Comparison of ENCODE assay signal across 29 cellular contexts in the genomic region with DNA sequence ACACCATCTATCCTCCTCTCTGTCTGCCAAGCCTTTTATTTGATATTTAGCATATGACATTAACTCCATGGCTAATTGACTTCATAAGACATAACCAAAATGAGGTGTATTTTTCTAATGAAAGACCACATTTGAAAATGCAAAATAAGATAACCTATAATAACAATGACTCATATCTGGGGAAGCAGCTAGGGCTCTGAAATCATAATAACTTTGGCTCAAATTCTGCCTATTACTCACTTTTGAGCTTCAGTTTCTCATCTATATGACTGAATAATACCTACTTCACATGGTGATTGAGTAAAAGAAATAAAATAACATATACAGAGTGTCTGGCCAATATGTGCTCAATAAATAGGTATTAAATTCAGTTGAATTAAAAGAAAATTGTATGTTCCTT.
DNase-seq lines count a peak whose midpoint lies in the region; ATAC-seq, FAIRE-seq and TF ChIP-seq lines count a peak whose summit lies in the region.
"Had no signal": no experiment of that assay in that cellular context is flagged by ENCODE, and none has a peak within 500 bp of the region (broad histone marks: within the 10 kb centered on the region; RNA-seq: fewer than 3 reads in every experiment).

No MANE protein-coding gene starts in this region.

- peaks cover 9% of the 10 kb centered on the region for H3K4me1 Mint-ChIP-seq in astrocyte (ENCODE audit: low read depth, unreplicated experiment)
- H3K4me1 Mint-ChIP-seq: activated CD4-positive, alpha-beta T cell treated with anti-CD3 and anti-CD28 coated beads, Interleukin-2, amount 10 ng/mL, durations not matched to agents 24 days and 14 days; activated naive CD4-positive, alpha-beta T cell treated with anti-CD3 and anti-CD28 coated beads, Interleukin-2, amount 50 U/mL, for 24 hours; naive thymus-derived CD4-positive, alpha-beta T cell had no signal

- no peak overlapping the region for H3K27ac Mint-ChIP-seq in astrocyte (ENCODE audit: unreplicated experiment)
- H3K27ac Mint-ChIP-seq: activated CD4-positive, alpha-beta T cell treated with anti-CD3 and anti-CD28 coated beads, Interleukin-2, amount 10 ng/mL, durations not matched to agents 24 days and 14 days; activated naive CD4-positive, alpha-beta T cell treated with anti-CD3 and anti-CD28 coated beads, Interleukin-2, amount 50 U/mL, for 24 hours; CD8-positive, alpha-beta T cell; naive thymus-derived CD4-positive, alpha-beta T cell had no signal

- no peaks in the 10 kb centered on the region for H3K36me3 Mint-ChIP-seq in astrocyte (ENCODE audit: low read depth, unreplicated experiment)
- H3K36me3 Mint-ChIP-seq: activated naive CD4-positive, alpha-beta T cell treated with anti-CD3 and anti-CD28 coated beads, Interleukin-2, amount 50 U/mL, for 24 hours; CD8-positive, alpha-beta T cell; naive thymus-derived CD4-positive, alpha-beta T cell had no signal

- no peaks in the 10 kb centered on the region for H3K27me3 Mint-ChIP-seq in astrocyte (ENCODE audit: low read depth, unreplicated experiment)
- H3K27me3 Mint-ChIP-seq: activated CD4-positive, alpha-beta T cell treated with anti-CD3 and anti-CD28 coated beads, Interleukin-2, amount 10 ng/mL, durations not matched to agents 24 days and 14 days; activated naive CD4-positive, alpha-beta T cell treated with anti-CD3 and anti-CD28 coated beads, Interleukin-2, amount 50 U/mL, for 24 hours; naive thymus-derived CD4-positive, alpha-beta T cell had no signal

- no peaks in the 10 kb centered on the region for H3K79me2 ChIP-seq in astrocyte (ENCODE audit: insufficient read depth, low read length)

- TF ChIP-seq CTCF in astrocyte (IDR thresholded peaks at IDR 0.05; ENCODE audit: insufficient read depth, low read depth, low read length) (no peak), left ventricle myocardium inferior (IDR thresholded peaks at IDR 0.05; ENCODE audit: borderline replicate concordance) (no peak)

- H3K9me3 Mint-ChIP-seq in astrocyte (ENCODE audit: unreplicated experiment) = no peaks in the 10 kb centered on the region
- H3K9me3 Mint-ChIP-seq: activated CD4-positive, alpha-beta T cell treated with anti-CD3 and anti-CD28 coated beads, Interleukin-2, amount 10 ng/mL, durations not matched to agents 24 days and 14 days; activated naive CD4-positive, alpha-beta T cell treated with anti-CD3 and anti-CD28 coated beads, Interleukin-2, amount 50 U/mL, for 24 hours had no signal

- no peak for ATAC-seq in GM18907 (IDR thresholded peaks at IDR 0.05; ENCODE audit: unreplicated experiment)
- ATAC-seq: CD8-positive, alpha-beta T cell; naive thymus-derived CD4-positive, alpha-beta T cell had no signal

- H3K27ac ChIP-seq in astrocyte (ENCODE audit: low read depth, low read length) (no peak overlapping the region), left ventricle myocardium inferior (replicated peaks) (no peak overlapping the region)
- H3K27ac ChIP-seq: dorsolateral prefrontal cortex, neutrophil, prostate gland, tibial artery, vagina had no signal

- DNase-seq in HS-5 (ENCODE audit: low read depth) (peak; percentile 57), astrocyte (ENCODE audit: low read depth) (peak; percentile 56), dermis blood vessel endothelial cell (peak; percentile 7), kidney glomerular epithelial cell (lab: John Stamatoyannopoulos, UW) (peak; percentile 23), left ventricle myocardium inferior (no peak)
- DNase-seq in activated CD4-positive, alpha-beta T cell treated with anti-CD3 and anti-CD28 coated beads for 1 hour = no peak
- DNase-seq in stimulated activated CD4-positive, alpha-beta T cell treated with anti-CD3 and anti-CD28 coated beads, Interleukin-2, amount 100 ng/mL, for 24 hours = no peak
- DNase-seq: ACHN; activated CD4-positive, alpha-beta T cell treated with anti-CD3 and anti-CD28 coated beads, Interleukin-2, amount 10 ng/mL, durations not matched to agents 24 days and 14 days; amygdala; BE2C; CD8-positive, alpha-beta T cell; dorsolateral prefrontal cortex; islet precursor cell; Kasumi-1; naive thymus-derived CD4-positive, alpha-beta T cell; NCI-H146; NCI-H345; NCI-H69; stimulated activated CD4-positive, alpha-beta T cell treated with anti-CD3 and anti-CD28 coated beads, Interleukin-4, amount 100 ng/mL, for 24 hours; tibial artery had no signal

- H3K9me3 ChIP-seq in astrocyte (ENCODE audit: insufficient read depth, low read depth, low read length) = no peaks in the 10 kb centered on the region
- no peaks in the 10 kb centered on the region for H3K9me3 ChIP-seq in left ventricle myocardium inferior (replicated peaks)
- H3K9me3 ChIP-seq: BE2C, HAP-1, neutrophil, prostate gland, vagina had no signal

- H3K4me3 Mint-ChIP-seq in astrocyte (ENCODE audit: unreplicated experiment) = no peak overlapping the region
- H3K4me3 Mint-ChIP-seq: activated CD4-positive, alpha-beta T cell treated with anti-CD3 and anti-CD28 coated beads, Interleukin-2, amount 10 ng/mL, durations not matched to agents 24 days and 14 days; activated naive CD4-positive, alpha-beta T cell treated with anti-CD3 and anti-CD28 coated beads, Interleukin-2, amount 50 U/mL, for 24 hours; CD8-positive, alpha-beta T cell; naive thymus-derived CD4-positive, alpha-beta T cell had no signal

- H2AFZ ChIP-seq in astrocyte (ENCODE audit: low read depth, low read length) = no peak overlapping the region

- FAIRE-seq in astrocyte (lab: Jason Lieb, UNC) = no peak
- FAIRE-seq: GM12892, RCC 7860 had no signal

- H3K4me2 ChIP-seq in astrocyte (ENCODE audit: low read length) = no peak overlapping the region

- H3K27me3 ChIP-seq in astrocyte (ENCODE audit: insufficient read depth, low read length) (no peaks in the 10 kb centered on the region), left ventricle myocardium inferior (ENCODE audit: low read depth) (no peaks in the 10 kb centered on the region)
- H3K27me3 ChIP-seq: BE2C, dorsolateral prefrontal cortex, neutrophil, tibial artery, vagina had no signal

- intact Hi-C loops in left ventricle myocardium inferior (cut with micrococcal nuclease) = no loop called here

- H3K36me3 ChIP-seq in astrocyte (ENCODE audit: insufficient read depth, low read length) = no peaks in the 10 kb centered on the region
- H3K36me3 ChIP-seq in left ventricle myocardium inferior = no peaks in the 10 kb centered on the region
- H3K36me3 ChIP-seq: BE2C, HAP-1, neutrophil, prostate gland, tibial artery, vagina had no signal

- H4K20me1 ChIP-seq in astrocyte (ENCODE audit: insufficient read depth, low read length) = no peaks in the 10 kb centered on the region

- H3K9ac ChIP-seq in astrocyte (ENCODE audit: low read length) = no peak overlapping the region

- H3K4me3 ChIP-seq in astrocyte (ENCODE audit: insufficient read depth, low read depth, low read length) = no peak overlapping the region
- H3K4me3 ChIP-seq in left ventricle myocardium inferior = no peak overlapping the region
- H3K4me3 ChIP-seq: dorsolateral prefrontal cortex, HAP-1, prostate gland, tibial artery, vagina had no signal

- H3K4me1 ChIP-seq in astrocyte (ENCODE audit: insufficient read depth, low read length) (peaks cover 19% of the 10 kb centered on the region), left ventricle myocardium inferior (no peaks in the 10 kb centered on the region)
- H3K4me1 ChIP-seq: BE2C, HAP-1, prostate gland, tibial artery, vagina had no signal

Comparison
In these comparisons a context has a peak if more than half of its experiments do, and no peak if none do; other contexts are left out.
1. DNase-seq: peak in HS-5 (single experiment), astrocyte (single experiment), dermis blood vessel endothelial cell (single experiment) and kidney glomerular epithelial cell (single experiment); none in left ventricle myocardium inferior (single experiment), activated CD4-positive, alpha-beta T cell treated with anti-CD3 and anti-CD28 coated beads for 1 hour (single experiment) and stimulated activated CD4-positive, alpha-beta T cell treated with anti-CD3 and anti-CD28 coated beads, Interleukin-2, amount 100 ng/mL, for 24 hours (0 of 2).